1 cellular context compared by ENCODE assay signal in the genomic region with DNA sequence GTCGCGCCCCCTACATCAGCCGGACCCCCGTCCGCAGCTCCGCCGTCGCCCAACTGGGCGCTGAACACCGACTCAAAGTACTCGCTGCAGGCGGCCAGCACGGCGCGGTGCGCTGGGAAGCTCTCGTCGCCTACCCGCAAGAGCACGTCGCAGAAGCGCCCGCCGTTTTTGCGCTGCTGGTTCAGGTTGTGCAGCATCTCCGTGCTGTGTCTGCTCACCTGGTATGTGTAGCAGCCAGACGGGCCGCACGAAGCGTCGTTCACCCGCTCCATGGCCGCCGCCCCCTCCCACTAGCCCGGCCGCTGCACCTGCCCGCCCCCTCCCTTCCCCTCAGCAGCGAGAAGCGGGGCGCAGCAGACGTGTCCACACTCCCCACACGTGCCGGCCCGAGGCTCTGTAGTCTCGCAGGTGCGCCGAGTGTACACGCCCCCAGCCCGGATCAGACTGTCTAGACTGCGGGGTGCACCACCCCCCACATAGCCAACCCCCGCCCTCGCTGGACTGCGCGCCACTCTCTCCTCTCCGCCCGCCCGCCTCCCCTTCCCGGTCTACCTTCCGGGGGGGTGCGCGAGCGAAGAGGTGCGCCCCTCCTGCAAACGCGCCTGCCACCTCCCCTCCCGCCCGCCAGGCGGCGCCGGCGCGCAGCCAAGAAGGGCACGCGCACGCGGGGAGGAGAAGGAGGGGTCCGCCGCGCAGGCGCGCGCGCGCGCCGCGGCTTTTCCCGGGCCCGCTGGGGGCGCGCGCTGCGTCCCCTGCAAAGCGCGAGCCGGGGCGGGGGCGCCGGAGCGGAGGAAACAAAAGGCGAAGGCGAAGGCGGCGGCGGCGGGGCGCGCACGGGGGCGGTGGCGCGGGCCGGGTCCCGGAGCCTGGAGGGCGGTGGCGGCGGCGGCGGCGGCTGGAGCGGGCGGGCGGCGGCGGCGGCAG.
TF ChIP-seq lines count a peak whose summit lies in the region.

No MANE protein-coding gene starts in this region.

TF ChIP-seq in GM12878, 131 proteins besides CTCF, POLR2A, EP300 and RAD21 (continued from another document and continues in another):
- TF ChIP-seq, protein P1, sequence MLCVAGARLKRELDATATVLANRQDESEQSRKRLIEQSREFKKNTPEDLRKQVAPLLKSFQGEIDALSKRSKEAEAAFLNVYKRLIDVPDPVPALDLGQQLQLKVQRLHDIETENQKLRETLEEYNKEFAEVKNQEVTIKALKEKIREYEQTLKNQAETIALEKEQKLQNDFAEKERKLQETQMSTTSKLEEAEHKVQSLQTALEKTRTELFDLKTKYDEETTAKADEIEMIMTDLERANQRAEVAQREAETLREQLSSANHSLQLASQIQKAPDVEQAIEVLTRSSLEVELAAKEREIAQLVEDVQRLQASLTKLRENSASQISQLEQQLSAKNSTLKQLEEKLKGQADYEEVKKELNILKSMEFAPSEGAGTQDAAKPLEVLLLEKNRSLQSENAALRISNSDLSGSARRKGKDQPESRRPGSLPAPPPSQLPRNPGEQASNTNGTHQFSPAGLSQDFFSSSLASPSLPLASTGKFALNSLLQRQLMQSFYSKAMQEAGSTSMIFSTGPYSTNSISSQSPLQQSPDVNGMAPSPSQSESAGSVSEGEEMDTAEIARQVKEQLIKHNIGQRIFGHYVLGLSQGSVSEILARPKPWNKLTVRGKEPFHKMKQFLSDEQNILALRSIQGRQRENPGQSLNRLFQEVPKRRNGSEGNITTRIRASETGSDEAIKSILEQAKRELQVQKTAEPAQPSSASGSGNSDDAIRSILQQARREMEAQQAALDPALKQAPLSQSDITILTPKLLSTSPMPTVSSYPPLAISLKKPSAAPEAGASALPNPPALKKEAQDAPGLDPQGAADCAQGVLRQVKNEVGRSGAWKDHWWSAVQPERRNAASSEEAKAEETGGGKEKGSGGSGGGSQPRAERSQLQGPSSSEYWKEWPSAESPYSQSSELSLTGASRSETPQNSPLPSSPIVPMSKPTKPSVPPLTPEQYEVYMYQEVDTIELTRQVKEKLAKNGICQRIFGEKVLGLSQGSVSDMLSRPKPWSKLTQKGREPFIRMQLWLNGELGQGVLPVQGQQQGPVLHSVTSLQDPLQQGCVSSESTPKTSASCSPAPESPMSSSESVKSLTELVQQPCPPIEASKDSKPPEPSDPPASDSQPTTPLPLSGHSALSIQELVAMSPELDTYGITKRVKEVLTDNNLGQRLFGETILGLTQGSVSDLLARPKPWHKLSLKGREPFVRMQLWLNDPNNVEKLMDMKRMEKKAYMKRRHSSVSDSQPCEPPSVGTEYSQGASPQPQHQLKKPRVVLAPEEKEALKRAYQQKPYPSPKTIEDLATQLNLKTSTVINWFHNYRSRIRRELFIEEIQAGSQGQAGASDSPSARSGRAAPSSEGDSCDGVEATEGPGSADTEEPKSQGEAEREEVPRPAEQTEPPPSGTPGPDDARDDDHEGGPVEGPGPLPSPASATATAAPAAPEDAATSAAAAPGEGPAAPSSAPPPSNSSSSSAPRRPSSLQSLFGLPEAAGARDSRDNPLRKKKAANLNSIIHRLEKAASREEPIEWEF (IDR thresholded peaks at IDR 0.05; ENCODE audit: insufficient replicate concordance, low read depth, low read length): no peak
- no peak for TF ChIP-seq TCF3 (IDR thresholded peaks at IDR 0.05; ENCODE audit: borderline replicate concordance, insufficient read depth, low read depth, low read length)
- TF ChIP-seq EZH2 (IDR thresholded peaks at IDR 0.05; ENCODE audit: borderline replicate concordance, control insufficient read depth, low read depth, low read length): no peak
- TF ChIP-seq STAT3 (IDR thresholded peaks at IDR 0.05; ENCODE audit: low read depth, low read length): no peak
- no peak for TF ChIP-seq JUNB (IDR thresholded peaks at IDR 0.05)
- TF ChIP-seq, protein P2, sequence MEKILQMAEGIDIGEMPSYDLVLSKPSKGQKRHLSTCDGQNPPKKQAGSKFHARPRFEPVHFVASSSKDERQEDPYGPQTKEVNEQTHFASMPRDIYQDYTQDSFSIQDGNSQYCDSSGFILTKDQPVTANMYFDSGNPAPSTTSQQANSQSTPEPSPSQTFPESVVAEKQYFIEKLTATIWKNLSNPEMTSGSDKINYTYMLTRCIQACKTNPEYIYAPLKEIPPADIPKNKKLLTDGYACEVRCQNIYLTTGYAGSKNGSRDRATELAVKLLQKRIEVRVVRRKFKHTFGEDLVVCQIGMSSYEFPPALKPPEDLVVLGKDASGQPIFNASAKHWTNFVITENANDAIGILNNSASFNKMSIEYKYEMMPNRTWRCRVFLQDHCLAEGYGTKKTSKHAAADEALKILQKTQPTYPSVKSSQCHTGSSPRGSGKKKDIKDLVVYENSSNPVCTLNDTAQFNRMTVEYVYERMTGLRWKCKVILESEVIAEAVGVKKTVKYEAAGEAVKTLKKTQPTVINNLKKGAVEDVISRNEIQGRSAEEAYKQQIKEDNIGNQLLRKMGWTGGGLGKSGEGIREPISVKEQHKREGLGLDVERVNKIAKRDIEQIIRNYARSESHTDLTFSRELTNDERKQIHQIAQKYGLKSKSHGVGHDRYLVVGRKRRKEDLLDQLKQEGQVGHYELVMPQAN (conservative IDR thresholded peaks at IDR 0.05): peak; percentile 63
- TF ChIP-seq RELA (IDR thresholded peaks at IDR 0.05; ENCODE audit: borderline replicate concordance, partially characterized antibody): peak; percentile 18
- no peak for TF ChIP-seq POLR2AphosphoS2 (IDR thresholded peaks at IDR 0.05; ENCODE audit: low read depth, low read length)
- TF ChIP-seq ETV6 (conservative IDR thresholded peaks at IDR 0.05 in 1 of 2, IDR thresholded peaks at IDR 0.05 in 1 of 2; ENCODE audit: borderline replicate concordance in 1 of 2, low read depth in 1 of 2): no peak; a peak in 1 of 4 replicates
- TF ChIP-seq, protein P3, sequence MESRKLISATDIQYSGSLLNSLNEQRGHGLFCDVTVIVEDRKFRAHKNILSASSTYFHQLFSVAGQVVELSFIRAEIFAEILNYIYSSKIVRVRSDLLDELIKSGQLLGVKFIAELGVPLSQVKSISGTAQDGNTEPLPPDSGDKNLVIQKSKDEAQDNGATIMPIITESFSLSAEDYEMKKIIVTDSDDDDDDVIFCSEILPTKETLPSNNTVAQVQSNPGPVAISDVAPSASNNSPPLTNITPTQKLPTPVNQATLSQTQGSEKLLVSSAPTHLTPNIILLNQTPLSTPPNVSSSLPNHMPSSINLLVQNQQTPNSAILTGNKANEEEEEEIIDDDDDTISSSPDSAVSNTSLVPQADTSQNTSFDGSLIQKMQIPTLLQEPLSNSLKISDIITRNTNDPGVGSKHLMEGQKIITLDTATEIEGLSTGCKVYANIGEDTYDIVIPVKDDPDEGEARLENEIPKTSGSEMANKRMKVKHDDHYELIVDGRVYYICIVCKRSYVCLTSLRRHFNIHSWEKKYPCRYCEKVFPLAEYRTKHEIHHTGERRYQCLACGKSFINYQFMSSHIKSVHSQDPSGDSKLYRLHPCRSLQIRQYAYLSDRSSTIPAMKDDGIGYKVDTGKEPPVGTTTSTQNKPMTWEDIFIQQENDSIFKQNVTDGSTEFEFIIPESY (IDR thresholded peaks at IDR 0.05): no peak
- no peak for TF ChIP-seq SPI1 (IDR thresholded peaks at IDR 0.05; ENCODE audit: borderline replicate concordance, insufficient read depth, low read depth, low read length)
- TF ChIP-seq ATF7 (IDR thresholded peaks at IDR 0.05; ENCODE audit: low read depth): no peak
- TF ChIP-seq IKZF2 (IDR thresholded peaks at IDR 0.05): no peak
- TF ChIP-seq, protein P4, sequence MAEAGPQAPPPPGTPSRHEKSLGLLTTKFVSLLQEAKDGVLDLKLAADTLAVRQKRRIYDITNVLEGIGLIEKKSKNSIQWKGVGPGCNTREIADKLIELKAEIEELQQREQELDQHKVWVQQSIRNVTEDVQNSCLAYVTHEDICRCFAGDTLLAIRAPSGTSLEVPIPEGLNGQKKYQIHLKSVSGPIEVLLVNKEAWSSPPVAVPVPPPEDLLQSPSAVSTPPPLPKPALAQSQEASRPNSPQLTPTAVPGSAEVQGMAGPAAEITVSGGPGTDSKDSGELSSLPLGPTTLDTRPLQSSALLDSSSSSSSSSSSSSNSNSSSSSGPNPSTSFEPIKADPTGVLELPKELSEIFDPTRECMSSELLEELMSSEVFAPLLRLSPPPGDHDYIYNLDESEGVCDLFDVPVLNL (IDR thresholded peaks at IDR 0.05; ENCODE audit: low read depth, low read length): peak; percentile 9; the same call in 1 of the 2 replicates
- no peak for TF ChIP-seq HDAC2 (IDR thresholded peaks at IDR 0.05)
- TF ChIP-seq, protein P5, sequence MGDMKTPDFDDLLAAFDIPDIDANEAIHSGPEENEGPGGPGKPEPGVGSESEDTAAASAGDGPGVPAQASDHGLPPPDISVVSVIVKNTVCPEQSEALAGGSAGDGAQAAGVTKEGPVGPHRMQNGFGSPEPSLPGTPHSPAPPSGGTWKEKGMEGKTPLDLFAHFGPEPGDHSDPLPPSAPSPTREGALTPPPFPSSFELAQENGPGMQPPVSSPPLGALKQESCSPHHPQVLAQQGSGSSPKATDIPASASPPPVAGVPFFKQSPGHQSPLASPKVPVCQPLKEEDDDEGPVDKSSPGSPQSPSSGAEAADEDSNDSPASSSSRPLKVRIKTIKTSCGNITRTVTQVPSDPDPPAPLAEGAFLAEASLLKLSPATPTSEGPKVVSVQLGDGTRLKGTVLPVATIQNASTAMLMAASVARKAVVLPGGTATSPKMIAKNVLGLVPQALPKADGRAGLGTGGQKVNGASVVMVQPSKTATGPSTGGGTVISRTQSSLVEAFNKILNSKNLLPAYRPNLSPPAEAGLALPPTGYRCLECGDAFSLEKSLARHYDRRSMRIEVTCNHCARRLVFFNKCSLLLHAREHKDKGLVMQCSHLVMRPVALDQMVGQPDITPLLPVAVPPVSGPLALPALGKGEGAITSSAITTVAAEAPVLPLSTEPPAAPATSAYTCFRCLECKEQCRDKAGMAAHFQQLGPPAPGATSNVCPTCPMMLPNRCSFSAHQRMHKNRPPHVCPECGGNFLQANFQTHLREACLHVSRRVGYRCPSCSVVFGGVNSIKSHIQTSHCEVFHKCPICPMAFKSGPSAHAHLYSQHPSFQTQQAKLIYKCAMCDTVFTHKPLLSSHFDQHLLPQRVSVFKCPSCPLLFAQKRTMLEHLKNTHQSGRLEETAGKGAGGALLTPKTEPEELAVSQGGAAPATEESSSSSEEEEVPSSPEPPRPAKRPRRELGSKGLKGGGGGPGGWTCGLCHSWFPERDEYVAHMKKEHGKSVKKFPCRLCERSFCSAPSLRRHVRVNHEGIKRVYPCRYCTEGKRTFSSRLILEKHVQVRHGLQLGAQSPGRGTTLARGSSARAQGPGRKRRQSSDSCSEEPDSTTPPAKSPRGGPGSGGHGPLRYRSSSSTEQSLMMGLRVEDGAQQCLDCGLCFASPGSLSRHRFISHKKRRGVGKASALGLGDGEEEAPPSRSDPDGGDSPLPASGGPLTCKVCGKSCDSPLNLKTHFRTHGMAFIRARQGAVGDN (IDR thresholded peaks at IDR 0.05): no peak
- TF ChIP-seq, protein P6, sequence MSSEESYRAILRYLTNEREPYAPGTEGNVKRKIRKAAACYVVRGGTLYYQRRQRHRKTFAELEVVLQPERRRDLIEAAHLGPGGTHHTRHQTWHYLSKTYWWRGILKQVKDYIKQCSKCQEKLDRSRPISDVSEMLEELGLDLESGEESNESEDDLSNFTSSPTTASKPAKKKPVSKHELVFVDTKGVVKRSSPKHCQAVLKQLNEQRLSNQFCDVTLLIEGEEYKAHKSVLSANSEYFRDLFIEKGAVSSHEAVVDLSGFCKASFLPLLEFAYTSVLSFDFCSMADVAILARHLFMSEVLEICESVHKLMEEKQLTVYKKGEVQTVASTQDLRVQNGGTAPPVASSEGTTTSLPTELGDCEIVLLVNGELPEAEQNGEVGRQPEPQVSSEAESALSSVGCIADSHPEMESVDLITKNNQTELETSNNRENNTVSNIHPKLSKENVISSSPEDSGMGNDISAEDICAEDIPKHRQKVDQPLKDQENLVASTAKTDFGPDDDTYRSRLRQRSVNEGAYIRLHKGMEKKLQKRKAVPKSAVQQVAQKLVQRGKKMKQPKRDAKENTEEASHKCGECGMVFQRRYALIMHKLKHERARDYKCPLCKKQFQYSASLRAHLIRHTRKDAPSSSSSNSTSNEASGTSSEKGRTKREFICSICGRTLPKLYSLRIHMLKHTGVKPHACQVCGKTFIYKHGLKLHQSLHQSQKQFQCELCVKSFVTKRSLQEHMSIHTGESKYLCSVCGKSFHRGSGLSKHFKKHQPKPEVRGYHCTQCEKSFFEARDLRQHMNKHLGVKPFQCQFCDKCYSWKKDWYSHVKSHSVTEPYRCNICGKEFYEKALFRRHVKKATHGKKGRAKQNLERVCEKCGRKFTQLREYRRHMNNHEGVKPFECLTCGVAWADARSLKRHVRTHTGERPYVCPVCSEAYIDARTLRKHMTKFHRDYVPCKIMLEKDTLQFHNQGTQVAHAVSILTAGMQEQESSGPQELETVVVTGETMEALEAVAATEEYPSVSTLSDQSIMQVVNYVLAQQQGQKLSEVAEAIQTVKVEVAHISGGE (CRISPR knock-in tag; IDR thresholded peaks at IDR 0.05): no peak
- peak; percentile 95; the same call in 1 of the 2 replicates for TF ChIP-seq SMARCA5 (IDR thresholded peaks at IDR 0.05)
- TF ChIP-seq NRF1 (conservative IDR thresholded peaks at IDR 0.05; ENCODE audit: low read depth, low read length): peak; percentile 66
- TF ChIP-seq FOXK2 (IDR thresholded peaks at IDR 0.05): no peak
- TF ChIP-seq NFIC (IDR thresholded peaks at IDR 0.05; ENCODE audit: low read depth, low read length): no peak
- peak; percentile 15; the same call in 1 of the 2 replicates for TF ChIP-seq NBN (IDR thresholded peaks at IDR 0.05)
- TF ChIP-seq CBX3 (IDR thresholded peaks at IDR 0.05; ENCODE audit: borderline replicate concordance, low read depth): no peak
- TF ChIP-seq WRNIP1 (IDR thresholded peaks at IDR 0.05; ENCODE audit: borderline replicate concordance, low read depth, low read length): no peak
- TF ChIP-seq RBBP5 (conservative IDR thresholded peaks at IDR 0.05): no peak
- no peak for TF ChIP-seq POU2F2 (IDR thresholded peaks at IDR 0.05; ENCODE audit: borderline replicate concordance, low read depth, low read length)
- no peak for TF ChIP-seq POLR2AphosphoS5 (IDR thresholded peaks at IDR 0.05; ENCODE audit: low read length)
- no peak for TF ChIP-seq NR2C2 (IDR thresholded peaks at IDR 0.05; ENCODE audit: borderline replicate concordance, control insufficient read depth, insufficient read length, low read depth)
- TF ChIP-seq, protein P7, sequence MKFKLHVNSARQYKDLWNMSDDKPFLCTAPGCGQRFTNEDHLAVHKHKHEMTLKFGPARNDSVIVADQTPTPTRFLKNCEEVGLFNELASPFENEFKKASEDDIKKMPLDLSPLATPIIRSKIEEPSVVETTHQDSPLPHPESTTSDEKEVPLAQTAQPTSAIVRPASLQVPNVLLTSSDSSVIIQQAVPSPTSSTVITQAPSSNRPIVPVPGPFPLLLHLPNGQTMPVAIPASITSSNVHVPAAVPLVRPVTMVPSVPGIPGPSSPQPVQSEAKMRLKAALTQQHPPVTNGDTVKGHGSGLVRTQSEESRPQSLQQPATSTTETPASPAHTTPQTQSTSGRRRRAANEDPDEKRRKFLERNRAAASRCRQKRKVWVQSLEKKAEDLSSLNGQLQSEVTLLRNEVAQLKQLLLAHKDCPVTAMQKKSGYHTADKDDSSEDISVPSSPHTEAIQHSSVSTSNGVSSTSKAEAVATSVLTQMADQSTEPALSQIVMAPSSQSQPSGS (IDR thresholded peaks at IDR 0.05; ENCODE audit: low read length): no peak
- TF ChIP-seq ZNF207 (IDR thresholded peaks at IDR 0.05; ENCODE audit: borderline replicate concordance): no peak
- peak; percentile 83; the same call in 1 of the 2 replicates for TF ChIP-seq ASH2L (IDR thresholded peaks at IDR 0.05; ENCODE audit: borderline replicate concordance, low read depth)
- TF ChIP-seq TCF12 (IDR thresholded peaks at IDR 0.05; ENCODE audit: low read depth, low read length): peak; percentile 43; the same call in 1 of the 2 replicates
- TF ChIP-seq SP1 (IDR thresholded peaks at IDR 0.05; ENCODE audit: low read depth, low read length): peak; percentile 26
